In the genomic region with DNA sequence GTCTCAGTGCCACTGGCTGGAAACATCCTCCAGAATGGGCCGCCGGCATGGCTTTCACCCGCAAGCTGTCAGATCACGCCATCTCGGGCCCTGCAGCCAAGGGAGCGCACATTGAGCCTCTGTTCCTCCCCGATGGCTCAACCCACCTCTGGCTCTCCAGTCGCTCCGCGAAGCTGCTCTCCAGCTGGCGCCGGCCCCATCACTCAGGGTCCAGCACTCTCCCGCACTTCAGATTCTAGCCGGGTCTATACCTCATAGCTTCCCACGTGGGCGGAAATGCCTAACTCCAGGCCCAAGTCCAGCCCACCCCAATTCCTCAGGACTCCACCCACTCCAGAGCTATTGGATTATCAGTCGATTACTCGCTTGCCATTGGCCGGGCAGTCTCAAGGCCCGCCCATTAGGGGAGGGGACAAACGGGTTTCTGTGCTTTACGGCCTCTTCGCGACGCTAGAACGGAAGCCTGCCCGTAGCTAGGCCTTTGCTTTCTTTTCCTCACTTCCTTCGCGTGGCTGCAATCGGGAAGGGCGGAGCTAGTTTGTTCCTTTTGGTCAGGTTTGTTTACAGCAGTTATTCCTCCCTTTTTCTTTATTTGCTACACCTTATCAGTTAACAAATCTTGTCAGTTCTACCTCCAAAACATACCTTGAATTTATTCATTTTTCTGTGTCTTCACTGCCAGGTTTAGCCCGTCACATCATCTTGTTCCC, we compare ENCODE assay signal across 8 cellular contexts. TPM values are rescaled to one million over a fixed set of nuclear protein-coding genes. Genes with fewer than 3 reads are reported as not detected.
DNase-seq lines count a peak whose midpoint lies in the region; ATAC-seq and TF ChIP-seq lines count a peak whose summit lies in the region.

A gene with protein sequence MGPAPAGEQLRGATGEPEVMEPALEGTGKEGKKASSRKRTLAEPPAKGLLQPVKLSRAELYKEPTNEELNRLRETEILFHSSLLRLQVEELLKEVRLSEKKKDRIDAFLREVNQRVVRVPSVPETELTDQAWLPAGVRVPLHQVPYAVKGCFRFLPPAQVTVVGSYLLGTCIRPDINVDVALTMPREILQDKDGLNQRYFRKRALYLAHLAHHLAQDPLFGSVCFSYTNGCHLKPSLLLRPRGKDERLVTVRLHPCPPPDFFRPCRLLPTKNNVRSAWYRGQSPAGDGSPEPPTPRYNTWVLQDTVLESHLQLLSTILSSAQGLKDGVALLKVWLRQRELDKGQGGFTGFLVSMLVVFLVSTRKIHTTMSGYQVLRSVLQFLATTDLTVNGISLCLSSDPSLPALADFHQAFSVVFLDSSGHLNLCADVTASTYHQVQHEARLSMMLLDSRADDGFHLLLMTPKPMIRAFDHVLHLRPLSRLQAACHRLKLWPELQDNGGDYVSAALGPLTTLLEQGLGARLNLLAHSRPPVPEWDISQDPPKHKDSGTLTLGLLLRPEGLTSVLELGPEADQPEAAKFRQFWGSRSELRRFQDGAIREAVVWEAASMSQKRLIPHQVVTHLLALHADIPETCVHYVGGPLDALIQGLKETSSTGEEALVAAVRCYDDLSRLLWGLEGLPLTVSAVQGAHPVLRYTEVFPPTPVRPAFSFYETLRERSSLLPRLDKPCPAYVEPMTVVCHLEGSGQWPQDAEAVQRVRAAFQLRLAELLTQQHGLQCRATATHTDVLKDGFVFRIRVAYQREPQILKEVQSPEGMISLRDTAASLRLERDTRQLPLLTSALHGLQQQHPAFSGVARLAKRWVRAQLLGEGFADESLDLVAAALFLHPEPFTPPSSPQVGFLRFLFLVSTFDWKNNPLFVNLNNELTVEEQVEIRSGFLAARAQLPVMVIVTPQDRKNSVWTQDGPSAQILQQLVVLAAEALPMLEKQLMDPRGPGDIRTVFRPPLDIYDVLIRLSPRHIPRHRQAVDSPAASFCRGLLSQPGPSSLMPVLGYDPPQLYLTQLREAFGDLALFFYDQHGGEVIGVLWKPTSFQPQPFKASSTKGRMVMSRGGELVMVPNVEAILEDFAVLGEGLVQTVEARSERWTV (minus strand): TSS at position 282 of the 710 bp plus-strand sequence. CDS start 82 bp downstream, at position 200.

- WGBS in SK-N-SH (ENCODE audit: low lambda C conversion rate), result 1% methylated on average over 29 of the region's 32 CpGs
- 0 to 1% methylated on average over 16 to 26 of the region's 32 CpGs for WGBS in gastroesophageal sphincter (ENCODE audit: low coverage in 1 of 2), 2 donors

- POLR2A ChIA-PET in SK-N-SH (lab: Yijun Ruan, JAX), result interaction anchor here (0.6 to 1.4 kb wide), 6 partner anchors 9 to 449 kb away, joined by 3 to 6 read pairs (median 4); no protein-coding TSS in a partner anchor

- H3F3A ChIP-seq in SK-N-SH (replicated peaks; ENCODE audit: insufficient read depth), result peaks cover 4% of the 10 kb centered on the region

- H3K27ac ChIP-seq in SK-N-SH (ENCODE audit: low read depth in 2 of 2, low read length in 1 of 2) (peak within 1 kb of the TSS; percentile 69 to 73), gastroesophageal sphincter (peak within 1 kb of the TSS; percentile 64 to 80 (median 74)), neutrophil (peak within 1 kb of the TSS; percentile 78), substantia nigra (ENCODE audit: low read depth, low read length, poor library complexity, severe bottlenecking) (peak within 1 kb of the TSS; percentile 67)

- no peaks in the 10 kb centered on the region for H4K20me1 ChIP-seq in SK-N-SH (ENCODE audit: insufficient read depth)

- H3K36me3 ChIP-seq in SK-N-SH (replicated peaks in 1 of 2; ENCODE audit: control insufficient read depth in 1 of 2, insufficient read depth in 2 of 2, low read length in 1 of 2) (peaks cover 28 to 33% of the 10 kb centered on the region in 2 experiments), gastroesophageal sphincter (peaks cover 0 to 38% of the 10 kb centered on the region in 2 donors), neutrophil (peaks cover 28% of the 10 kb centered on the region)

- ATAC-seq in HG02571 (IDR thresholded peaks at IDR 0.05; ENCODE audit: unreplicated experiment) (peak; percentile 97), gastroesophageal sphincter (peak; percentile 100)

- peak; percentile 32 to 66 for TF ChIP-seq POLR2A in gastroesophageal sphincter (IDR thresholded peaks at IDR 0.05)

- no peaks in the 10 kb centered on the region for H3K9me2 ChIP-seq in SK-N-SH

- H3K9ac ChIP-seq in SK-N-SH, result peak within 1 kb of the TSS; percentile 73

- peak within 1 kb of the TSS; percentile 85 for H3K4me2 ChIP-seq in SK-N-SH

- H3K4me1 ChIP-seq in SK-N-SH (ENCODE audit: control insufficient read depth in 1 of 2, insufficient read depth in 2 of 2, low read depth in 1 of 2, low read length in 1 of 2) (peaks cover 0 to 11% of the 10 kb centered on the region in 2 experiments; a peak in 1 of 4 replicates), gastroesophageal sphincter (peaks cover 0 to 24% (median 12%) of the 10 kb centered on the region in 3 donors), neutrophil (ENCODE audit: control insufficient read depth in 1 of 2, insufficient read depth in 1 of 2, low read depth in 1 of 2, low read length in 1 of 2) (peaks cover 13 to 18% of the 10 kb centered on the region in 2 experiments)

- H3K9me3 ChIP-seq in SK-N-SH (no peaks in the 10 kb centered on the region), gastroesophageal sphincter (no peaks in the 10 kb centered on the region), neutrophil (no peaks in the 10 kb centered on the region)

- DNase-seq in GM04504 (ENCODE audit: low read depth) (peak; percentile 99), NCI-H1048 (lab: John Stamatoyannopoulos, UW) (peak; percentile 97), SK-N-SH (peak; percentile 96), substantia nigra (lab: John Stamatoyannopoulos, UW) (peak; percentile 49 to 99 (median 96))
- DNase-seq in activated naive CD4-positive, alpha-beta T cell treated with anti-CD3 and anti-CD28 coated beads, Interleukin-2, amount 50 U/mL, for 16 hours, result peak; percentile 99

- TF ChIP-seq EP300 in SK-N-SH (IDR thresholded peaks at IDR 0.05; ENCODE audit: borderline replicate concordance in 1 of 2, low read depth in 1 of 2, low read length in 1 of 2) (no peak), gastroesophageal sphincter (IDR thresholded peaks at IDR 0.05) (no peak)

- H3K27me3 ChIP-seq in SK-N-SH (ENCODE audit: insufficient read depth), result no peaks in the 10 kb centered on the region
- no peaks in the 10 kb centered on the region for H3K27me3 ChIP-seq in gastroesophageal sphincter
- H3K27me3 ChIP-seq in neutrophil, result no peaks in the 10 kb centered on the region

- CTCF ChIA-PET in SK-N-SH (lab: Yijun Ruan, JAX), result interaction anchor here (0.7 to 3.5 kb wide), 7 partner anchors 21 to 1027 kb away, joined by 3 to 22 read pairs (median 5); partner anchors contain the start of gene AQP7

- H3K79me2 ChIP-seq in SK-N-SH (ENCODE audit: insufficient read depth), result peaks cover 36% of the 10 kb centered on the region

- no peak for TF ChIP-seq CTCF in SK-N-SH (IDR thresholded peaks at IDR 0.05)
- no peak for TF ChIP-seq CTCF in gastroesophageal sphincter (IDR thresholded peaks at IDR 0.05)
- TF ChIP-seq CTCF in neutrophil (IDR thresholded peaks at IDR 0.05), result peak; percentile 36

- peak within 1 kb of the TSS; percentile 76 for H2AFZ ChIP-seq in SK-N-SH (ENCODE audit: low read depth)

- TF ChIP-seq RAD21 in SK-N-SH (IDR thresholded peaks at IDR 0.05; ENCODE audit: low read length), result no peak

- peak within 1 kb of the TSS; percentile 74 to 79 for H3K4me3 ChIP-seq in SK-N-SH (ENCODE audit: low read depth in 2 of 2, low read length in 1 of 2)
- peak within 1 kb of the TSS; percentile 67 to 84 for H3K4me3 ChIP-seq in gastroesophageal sphincter
- peak within 1 kb of the TSS; percentile 86 for H3K4me3 ChIP-seq in neutrophil (ENCODE audit: low read depth in 1 of 2, low read length in 1 of 2)

TF ChIP-seq in SK-N-SH, 30 proteins besides CTCF, POLR2A, EP300 and RAD21 (continues in another document):
- TF ChIP-seq RXRA (IDR thresholded peaks at IDR 0.05; ENCODE audit: borderline replicate concordance, low read depth) (no peak), MAX (IDR thresholded peaks at IDR 0.05; ENCODE audit: low read depth) (peak; percentile 98), GATA2 (CRISPR knock-in tag; IDR thresholded peaks at IDR 0.05) (no peak), MXI1 (IDR thresholded peaks at IDR 0.05; ENCODE audit: low read depth, low read length) (peak; percentile 100), FOXJ3 (CRISPR knock-in tag; IDR thresholded peaks at IDR 0.05) (no peak), RFX5 (IDR thresholded peaks at IDR 0.05; ENCODE audit: low read length) (peak; percentile 61; the same call in 1 of the 2 replicates), SIN3A (IDR thresholded peaks at IDR 0.05; ENCODE audit: borderline replicate concordance, low read depth, low read length) (peak; percentile 98), USF1 (IDR thresholded peaks at IDR 0.05; ENCODE audit: borderline replicate concordance, low read depth) (peak; percentile 88), CHD2 (IDR thresholded peaks at IDR 0.05; ENCODE audit: low read length, partially characterized antibody) (peak; percentile 83), POLR2AphosphoS5 (IDR thresholded peaks at IDR 0.05; ENCODE audit: low read depth, low read length) (peak; percentile 94), ELF1 (IDR thresholded peaks at IDR 0.05) (peak; percentile 91), TAF1 (IDR thresholded peaks at IDR 0.05; ENCODE audit: borderline replicate concordance, low read depth, low read length) (peak; percentile 89)
- TF ChIP-seq, protein P1, sequence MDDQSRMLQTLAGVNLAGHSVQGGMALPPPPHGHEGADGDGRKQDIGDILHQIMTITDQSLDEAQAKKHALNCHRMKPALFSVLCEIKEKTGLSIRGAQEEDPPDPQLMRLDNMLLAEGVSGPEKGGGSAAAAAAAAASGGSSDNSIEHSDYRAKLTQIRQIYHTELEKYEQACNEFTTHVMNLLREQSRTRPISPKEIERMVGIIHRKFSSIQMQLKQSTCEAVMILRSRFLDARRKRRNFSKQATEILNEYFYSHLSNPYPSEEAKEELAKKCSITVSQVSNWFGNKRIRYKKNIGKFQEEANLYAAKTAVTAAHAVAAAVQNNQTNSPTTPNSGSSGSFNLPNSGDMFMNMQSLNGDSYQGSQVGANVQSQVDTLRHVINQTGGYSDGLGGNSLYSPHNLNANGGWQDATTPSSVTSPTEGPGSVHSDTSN (IDR thresholded peaks at IDR 0.05), result peak; percentile 35

RNA-seq across cellular contexts. Expression of the gene that starts here (rescaled TPM):
- polyA plus RNA-seq in SK-N-SH (2012; rRNA removed), result 52.2 and 61.3 TPM in 2 replicates
- polyA plus RNA-seq in SK-N-SH (2012; cell fraction: cytosol; rRNA removed), result 22.6 and 31.3 TPM in 2 replicates
- polyA plus RNA-seq in SK-N-SH (2012; cell fraction: nucleus; rRNA removed), result 99.2 and 107 TPM in 2 replicates
- 10 to 100 TPM in 3 of 4 donors, 1 to 10 TPM in 1; 9.0 to 21.4 (median 16.1) TPM for total RNA-seq in gastroesophageal sphincter

Comparison
In these comparisons a context has a peak if more than half of its experiments do, and no peak if none do; other contexts are left out.
1. Peak in every context shown above with its lines: DNase-seq, ATAC-seq, H3K4me3 ChIP-seq and H3K27ac ChIP-seq.